25 cellular contexts compared by ENCODE assay signal in genomic region chr6:70841115-70841514, GRCh38.
"Had no signal": no experiment of that assay in that cellular context is flagged by ENCODE, and none has a peak within 500 bp of the region (broad histone marks: within the 10 kb centered on the region; RNA-seq: fewer than 3 reads in every experiment).

No MANE protein-coding gene starts in this region.

- H3K4me1 ChIP-seq: colonic mucosa, left lung, lower lobe of right lung, parathyroid adenoma, spleen, stomach, transverse colon had no signal

- FAIRE-seq: endothelial cell of umbilical vein, frontal cortex, keratinocyte had no signal

- H3K4me3 Mint-ChIP-seq: endodermal cell; memory B cell; mesothelial cell of epicardium; nephron; stimulated activated memory B cell treated with anti-CD40 and anti-IgM and Interleukin-4, amounts not matched to agents 10 μg/mL and 1 μg/mL and 100 μg/mL, for 72 hours had no signal

- H3K79me2 ChIP-seq: parathyroid adenoma had no signal

- H3K9me3 ChIP-seq: colonic mucosa, heart right ventricle, left lung, lower lobe of right lung, spleen, stomach, thoracic aorta, transverse colon had no signal

- H3K36me3 Mint-ChIP-seq: mesothelial cell of epicardium had no signal

- H3K27ac ChIP-seq: colonic mucosa, heart right ventricle, left lung, lower lobe of right lung, parathyroid adenoma, spleen, stomach, thoracic aorta, transverse colon had no signal

- H3K27me3 ChIP-seq: colonic mucosa, heart right ventricle, left lung, spleen, stomach, transverse colon had no signal

- H3K27ac Mint-ChIP-seq: endodermal cell; memory B cell; mesothelial cell of epicardium; nephron; stimulated activated memory B cell treated with anti-CD40 and anti-IgM and Interleukin-4, amounts not matched to agents 10 μg/mL and 1 μg/mL and 100 μg/mL, for 72 hours had no signal

- H3K9me3 Mint-ChIP-seq: endodermal cell; memory B cell; mesothelial cell of epicardium; nephron; stimulated activated memory B cell treated with anti-CD40 and anti-IgM and Interleukin-4, amounts not matched to agents 10 μg/mL and 1 μg/mL and 100 μg/mL, for 72 hours had no signal

- DNase-seq: colonic mucosa; dermis blood vessel endothelial cell; endodermal cell; erythroblast; heart right ventricle; hypothalamus; left lung; lower lobe of right lung; spleen; stimulated activated CD4-positive, alpha-beta T cell treated with anti-CD3 and anti-CD28 coated beads, Interleukin-15, amount 100 ng/mL, for 24 hours; stimulated activated CD4-positive, alpha-beta T cell treated with anti-CD3 and anti-CD28 coated beads, Interleukin-1b, Interleukin-23, amount 100 ng/mL, for 48 hours; stimulated activated CD4-positive, alpha-beta T cell treated with anti-CD3 and anti-CD28 coated beads, Interleukin-4, amount 100 ng/mL, for 24 hours; stomach; substantia nigra; transverse colon had no signal

- H2AFZ ChIP-seq: parathyroid adenoma had no signal

- ATAC-seq: heart right ventricle; left lung; lower lobe of right lung; sciatic nerve; stimulated activated memory B cell treated with anti-CD40 and anti-IgM and Interleukin-4, amounts not matched to agents 10 μg/mL and 1 μg/mL and 100 μg/mL, for 72 hours had no signal

- H3K4me1 Mint-ChIP-seq: endodermal cell; memory B cell; stimulated activated memory B cell treated with anti-CD40 and anti-IgM and Interleukin-4, amounts not matched to agents 10 μg/mL and 1 μg/mL and 100 μg/mL, for 72 hours had no signal

- H3K27me3 Mint-ChIP-seq: memory B cell; stimulated activated memory B cell treated with anti-CD40 and anti-IgM and Interleukin-4, amounts not matched to agents 10 μg/mL and 1 μg/mL and 100 μg/mL, for 72 hours had no signal

- H3K9ac ChIP-seq: parathyroid adenoma had no signal

- H3K36me3 ChIP-seq: colonic mucosa, thoracic aorta had no signal

- H3K4me3 ChIP-seq: colonic mucosa, heart right ventricle, left lung, lower lobe of right lung, spleen, stomach, thoracic aorta, transverse colon had no signal
